Comparison of ENCODE assay signal across 11 cellular contexts in the genomic region with DNA sequence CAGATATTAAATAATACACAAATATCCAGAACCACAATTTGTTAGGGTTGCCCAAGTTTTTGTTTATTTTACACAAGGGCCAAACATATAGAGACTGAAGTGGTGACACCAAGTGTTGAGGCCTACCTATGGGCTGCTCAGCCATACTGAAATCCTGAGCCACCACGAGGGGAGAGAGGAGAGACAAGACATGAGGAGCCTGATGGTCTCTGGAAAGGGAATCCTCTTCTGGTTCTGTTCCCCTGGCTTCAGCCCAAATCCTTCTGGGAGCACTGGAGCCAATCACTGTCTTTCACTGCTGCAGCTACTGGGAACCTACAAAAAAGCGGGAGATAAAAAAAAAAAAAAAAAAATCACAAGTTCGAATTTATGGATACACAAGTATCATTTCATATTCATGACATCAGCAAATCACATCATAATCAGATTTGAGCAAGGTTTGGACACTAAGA. TPM values are rescaled to one million over a fixed set of nuclear protein-coding genes. Genes with fewer than 3 reads are reported as not detected.
A peak's percentile ranks its signal among the peaks of the same experiment; 100 is the strongest.
DNase-seq lines count a peak whose midpoint lies in the region; ATAC-seq, FAIRE-seq and TF ChIP-seq lines count a peak whose summit lies in the region.
"Had no signal": no experiment of that assay in that cellular context is flagged by ENCODE, and none has a peak within 500 bp of the region (broad histone marks: within the 10 kb centered on the region; RNA-seq: fewer than 3 reads in every experiment).

No MANE protein-coding gene starts in this region.

- intact Hi-C loops in posterior cingulate gyrus (cut with DNase I) = no loop called here

- peak overlapping the region; percentile 100 for H3K4me2 ChIP-seq in keratinocyte (ENCODE audit: control insufficient read depth, extremely low read depth, insufficient read depth, low read depth, low read length)

- H3K36me3 Mint-ChIP-seq in activated CD8-positive, alpha-beta memory T cell treated with anti-CD3 and anti-CD28 coated beads, Interleukin-2, amount 10 ng/mL, durations not matched to agents 7 days and 5 days = no peaks in the 10 kb centered on the region

- no peak for FAIRE-seq in keratinocyte (lab: Jason Lieb, UNC)
- FAIRE-seq: bronchial epithelial cell had no signal

- H3K9me3 Mint-ChIP-seq in activated CD8-positive, alpha-beta memory T cell treated with anti-CD3 and anti-CD28 coated beads, Interleukin-2, amount 10 ng/mL, durations not matched to agents 7 days and 5 days (ENCODE audit: low read depth) = no peaks in the 10 kb centered on the region
- H3K9me3 Mint-ChIP-seq: stimulated activated naive CD8-positive, alpha-beta T cell treated with anti-CD3 and anti-CD28 coated beads, Interleukin-15, amount 100 ng/mL, for 72 hours had no signal

- TF ChIP-seq CTCF in keratinocyte (optimal IDR thresholded peaks at IDR 0.05 in 1 of 3, IDR thresholded peaks at IDR 0.05 in 1 of 3, conservative IDR thresholded peaks at IDR 0.05 in 1 of 3; ENCODE audit: extremely low read depth in 1 of 3, insufficient read depth in 2 of 3, low read length in 3 of 3) (no peak), suprapubic skin (IDR thresholded peaks at IDR 0.05) (no peak)

- peaks cover 34% of the 10 kb centered on the region for H3K4me1 ChIP-seq in keratinocyte (ENCODE audit: control insufficient read depth, extremely low read depth, insufficient read depth, low read length)
- H3K4me1 ChIP-seq in suprapubic skin = peaks cover 56% of the 10 kb centered on the region

- H3K4me3 ChIP-seq in keratinocyte (ENCODE audit: control insufficient read depth in 2 of 3, extremely low read depth in 1 of 3, insufficient read depth in 2 of 3, low read depth in 1 of 3, low read length in 3 of 3) = peak overlapping the region in 1 of 3 experiments; percentile 40
- H3K4me3 ChIP-seq in suprapubic skin = no peak overlapping the region

- H3K9me3 ChIP-seq in keratinocyte (ENCODE audit: control insufficient read depth, low read depth, low read length) (no peaks in the 10 kb centered on the region), suprapubic skin (no peaks in the 10 kb centered on the region)

- no peaks in the 10 kb centered on the region for H3K36me3 ChIP-seq in keratinocyte (ENCODE audit: control insufficient read depth in 2 of 2, extremely low read depth in 1 of 2, insufficient read depth in 2 of 2, low read length in 2 of 2)
- no peaks in the 10 kb centered on the region for H3K36me3 ChIP-seq in suprapubic skin

- WGBS in suprapubic skin = 36% methylated on average over 3 of the region's 3 CpGs

- peak overlapping the region; percentile 98 for H2AFZ ChIP-seq in keratinocyte (ENCODE audit: control insufficient read depth, low read length)

- H4K20me1 ChIP-seq in keratinocyte (ENCODE audit: control insufficient read depth, extremely low read depth, insufficient read depth, low read length) = no peaks in the 10 kb centered on the region

- H3K4me3 Mint-ChIP-seq in activated CD8-positive, alpha-beta memory T cell treated with anti-CD3 and anti-CD28 coated beads, Interleukin-2, amount 10 ng/mL, durations not matched to agents 7 days and 5 days = no peak overlapping the region
- H3K4me3 Mint-ChIP-seq: stimulated activated naive CD8-positive, alpha-beta T cell treated with anti-CD3 and anti-CD28 coated beads, Interleukin-15, amount 100 ng/mL, for 72 hours had no signal

- no peak for ATAC-seq in activated CD8-positive, alpha-beta memory T cell treated with anti-CD3 and anti-CD28 coated beads, Interleukin-2, amount 10 ng/mL, durations not matched to agents 7 days and 5 days
- no peak for ATAC-seq in SK-N-SH treated with all-trans-retinoic acid at 6 μM for 48 hours
- ATAC-seq: stimulated activated naive CD8-positive, alpha-beta T cell treated with anti-CD3 and anti-CD28 coated beads, Interleukin-15, amount 100 ng/mL, for 72 hours had no signal

- H3K4me1 Mint-ChIP-seq in activated CD8-positive, alpha-beta memory T cell treated with anti-CD3 and anti-CD28 coated beads, Interleukin-2, amount 10 ng/mL, durations not matched to agents 7 days and 5 days = peaks cover 44% of the 10 kb centered on the region

- CTCF ChIA-PET in activated CD8-positive, alpha-beta memory T cell treated with anti-CD3 and anti-CD28 coated beads, Interleukin-2, amount 10 ng/mL, durations not matched to agents 7 days and 5 days (lab: Charles Lee) = interaction anchor here (0.7 to 1.1 kb wide), 2 partner anchors 18 to 285 kb away, joined by 3 read pairs; no protein-coding TSS in a partner anchor

- TF ChIP-seq EP300 in suprapubic skin (IDR thresholded peaks at IDR 0.05) = no peak

- dilution Hi-C loops in keratinocyte (cut with MboI; ENCODE audit: extremely low pct_ligation_motif_present, low sequenced_read_pairs) = no loop called here

- no peak overlapping the region for H3K27ac Mint-ChIP-seq in activated CD8-positive, alpha-beta memory T cell treated with anti-CD3 and anti-CD28 coated beads, Interleukin-2, amount 10 ng/mL, durations not matched to agents 7 days and 5 days
- H3K27ac Mint-ChIP-seq: stimulated activated naive CD8-positive, alpha-beta T cell treated with anti-CD3 and anti-CD28 coated beads, Interleukin-15, amount 100 ng/mL, for 72 hours had no signal

- H3K27me3 ChIP-seq in keratinocyte (ENCODE audit: control insufficient read depth, extremely low read depth, insufficient read depth, low read length) = no peaks in the 10 kb centered on the region
- no peaks in the 10 kb centered on the region for H3K27me3 ChIP-seq in suprapubic skin

- no peak for TF ChIP-seq POLR2A in suprapubic skin (IDR thresholded peaks at IDR 0.05)

- peaks cover 41% of the 10 kb centered on the region for H3K27me3 Mint-ChIP-seq in activated CD8-positive, alpha-beta memory T cell treated with anti-CD3 and anti-CD28 coated beads, Interleukin-2, amount 10 ng/mL, durations not matched to agents 7 days and 5 days

- H3K9ac ChIP-seq in keratinocyte (ENCODE audit: control insufficient read depth, extremely low read depth, insufficient read depth, low read length) = peak overlapping the region; percentile 46

- no peaks in the 10 kb centered on the region for H3K79me2 ChIP-seq in keratinocyte (ENCODE audit: control insufficient read depth, insufficient read depth, low read length)

- DNase-seq in activated CD8-positive, alpha-beta memory T cell treated with anti-CD3 and anti-CD28 coated beads for 24 hours = peak; percentile 30
- DNase-seq in activated CD8-positive, alpha-beta memory T cell treated with anti-CD3 and anti-CD28 coated beads, Interleukin-2, amount 10 ng/mL, durations not matched to agents 7 days and 5 days = no peak
- DNase-seq in keratinocyte (ENCODE audit: low read depth, low spot score) (no peak), suprapubic skin (ENCODE audit: low spot score in 2 of 2) (no peak), activated gamma-delta T cell (lab: John Stamatoyannopoulos, UW) (no peak), dedifferentiated amniotic fluid mesenchymal stem cell (ENCODE audit: extremely low spot score) (no peak), posterior cingulate gyrus (no peak)
- DNase-seq: naive B cell; stimulated activated naive CD8-positive, alpha-beta T cell treated with anti-CD3 and anti-CD28 coated beads, Interleukin-15, amount 100 ng/mL, for 72 hours had no signal

- peak overlapping the region; percentile 95 for H3K27ac ChIP-seq in keratinocyte (ENCODE audit: control insufficient read depth, insufficient read depth, low read length)
- H3K27ac ChIP-seq in suprapubic skin = peak overlapping the region; percentile 98

- H3K9me1 ChIP-seq in keratinocyte (ENCODE audit: control insufficient read depth, extremely low read depth, insufficient read depth, low read length) = no peaks in the 10 kb centered on the region

TF ChIP-seq in SK-N-SH treated with all-trans-retinoic acid at 6 μM for 48 hours, 23 proteins besides CTCF, POLR2A, EP300 and RAD21 (continues in another document):
- TF ChIP-seq TCF4 (CRISPR knock-in tag; IDR thresholded peaks at IDR 0.05; ENCODE audit: borderline replicate concordance) (no peak), ZNF8 (CRISPR knock-in tag; IDR thresholded peaks at IDR 0.05) (no peak), CSDC2 (CRISPR knock-in tag; IDR thresholded peaks at IDR 0.05) (0 out of 2 replicates have a peak, but pooled peaks have one; percentile 21)

RNA-seq across cellular contexts. Expression of a gene that starts 1.9 kb away (rescaled TPM):
- total RNA-seq in activated CD8-positive, alpha-beta memory T cell treated with anti-CD3 and anti-CD28 coated beads, Interleukin-2, amount 10 ng/mL, durations not matched to agents 7 days and 5 days = under 1 TPM; 0.26 to 0.29 TPM
- polyA plus RNA-seq in keratinocyte = 0.13 to 0.44 TPM (median 0.15 TPM) in 3 replicates
- polyA plus RNA-seq in keratinocyte (2011; ENCODE audit: low read depth) = not detected
- 0.04 and 0.22 TPM in 2 replicates for polyA plus RNA-seq in keratinocyte (2011; cell fraction: cytosol; rRNA removed)
- 0.45 and 0.61 TPM in 2 replicates for polyA plus RNA-seq in keratinocyte (2011; cell fraction: nucleus; rRNA removed)
- 0.18 and 0.31 TPM in 2 replicates for polyA plus RNA-seq in keratinocyte (2012; ENCODE audit: low replicate concordance)
- 0.07 to 0.26 TPM in 2 of 3 replicates, not detected in the other for polyA minus RNA-seq in keratinocyte
- not detected for polyA minus RNA-seq in keratinocyte (2011; cell fraction: cytosol; rRNA and poly(A)+ RNA removed)
- polyA minus RNA-seq in keratinocyte (2011; cell fraction: nucleus; rRNA and poly(A)+ RNA removed) = 0.21 and 0.23 TPM in 2 replicates
- total RNA-seq in suprapubic skin = 1 to 10 TPM in 2 of 4 donors, under 1 TPM in 2; 0.53 to 3.0 (median 1.2) TPM

RNA-seq across cellular contexts. Expression of a gene that starts 10.4 kb away (rescaled TPM):
- total RNA-seq in activated CD8-positive, alpha-beta memory T cell treated with anti-CD3 and anti-CD28 coated beads, Interleukin-2, amount 10 ng/mL, durations not matched to agents 7 days and 5 days = 10 to 100 TPM; 42.2 to 65.2 TPM
- polyA plus RNA-seq in keratinocyte = 26.6 to 40.2 TPM (median 35.8 TPM) in 3 replicates
- polyA plus RNA-seq in keratinocyte (2011; ENCODE audit: low read depth) = 12.0 TPM
- 18.3 and 27.1 TPM in 2 replicates for polyA plus RNA-seq in keratinocyte (2011; cell fraction: cytosol; rRNA removed)
- 50.0 and 52.0 TPM in 2 replicates for polyA plus RNA-seq in keratinocyte (2011; cell fraction: nucleus; rRNA removed)
- polyA plus RNA-seq in keratinocyte (2012; ENCODE audit: low replicate concordance) = 12.5 and 16.0 TPM in 2 replicates
- 59.7 to 78.6 TPM (median 63.3 TPM) in 3 replicates for polyA minus RNA-seq in keratinocyte
- polyA minus RNA-seq in keratinocyte (2011; cell fraction: cytosol; rRNA and poly(A)+ RNA removed) = 23.2 TPM
- 61.4 and 110 TPM in 2 replicates for polyA minus RNA-seq in keratinocyte (2011; cell fraction: nucleus; rRNA and poly(A)+ RNA removed)
- total RNA-seq in suprapubic skin = 10 to 100 TPM; 58.0 to 97.8 (median 64.4) TPM
